ENCODE assay signal across 1 cellular context in the genomic region with DNA sequence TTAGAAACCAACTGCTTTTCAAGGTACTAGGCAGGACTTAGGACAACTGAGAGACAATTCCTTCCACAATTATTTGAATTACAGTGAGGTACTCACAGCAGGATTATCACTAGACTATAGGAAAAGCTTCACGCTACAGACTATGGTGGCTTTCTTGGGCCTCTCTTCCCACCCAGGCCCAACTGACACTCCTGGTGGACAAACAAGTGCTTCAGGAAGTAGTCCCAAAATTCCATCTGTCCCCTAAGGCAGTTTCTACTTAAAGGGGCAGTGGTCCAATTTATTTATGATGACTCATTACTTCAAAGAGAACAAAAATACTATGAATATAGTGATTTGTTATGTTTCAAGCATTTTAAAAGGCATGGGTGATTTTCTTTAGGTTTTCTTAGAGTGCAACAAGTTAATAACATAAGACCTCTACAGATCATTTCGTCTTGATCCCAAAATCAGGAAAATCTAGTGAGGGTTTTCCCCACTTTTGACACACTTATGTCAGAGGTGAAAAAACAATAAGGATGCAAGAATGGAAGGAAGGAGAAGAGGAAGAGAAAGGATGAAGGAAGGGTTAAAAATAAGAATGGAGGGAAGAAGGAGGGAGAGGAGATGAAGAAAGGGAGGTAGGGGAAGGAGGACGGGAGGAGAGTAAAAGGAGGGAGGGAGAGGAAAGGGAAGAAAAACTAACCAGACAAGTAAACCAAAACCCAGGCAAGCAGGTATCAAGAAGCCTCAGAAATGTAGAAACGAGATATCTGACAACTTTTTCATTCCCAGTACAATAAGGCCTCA.
TF ChIP-seq lines count a peak whose summit lies in the region.

No MANE protein-coding gene starts in this region.

TF ChIP-seq in GM23338, 12 proteins besides CTCF, POLR2A, EP300 and RAD21:
- TF ChIP-seq, protein P1, sequence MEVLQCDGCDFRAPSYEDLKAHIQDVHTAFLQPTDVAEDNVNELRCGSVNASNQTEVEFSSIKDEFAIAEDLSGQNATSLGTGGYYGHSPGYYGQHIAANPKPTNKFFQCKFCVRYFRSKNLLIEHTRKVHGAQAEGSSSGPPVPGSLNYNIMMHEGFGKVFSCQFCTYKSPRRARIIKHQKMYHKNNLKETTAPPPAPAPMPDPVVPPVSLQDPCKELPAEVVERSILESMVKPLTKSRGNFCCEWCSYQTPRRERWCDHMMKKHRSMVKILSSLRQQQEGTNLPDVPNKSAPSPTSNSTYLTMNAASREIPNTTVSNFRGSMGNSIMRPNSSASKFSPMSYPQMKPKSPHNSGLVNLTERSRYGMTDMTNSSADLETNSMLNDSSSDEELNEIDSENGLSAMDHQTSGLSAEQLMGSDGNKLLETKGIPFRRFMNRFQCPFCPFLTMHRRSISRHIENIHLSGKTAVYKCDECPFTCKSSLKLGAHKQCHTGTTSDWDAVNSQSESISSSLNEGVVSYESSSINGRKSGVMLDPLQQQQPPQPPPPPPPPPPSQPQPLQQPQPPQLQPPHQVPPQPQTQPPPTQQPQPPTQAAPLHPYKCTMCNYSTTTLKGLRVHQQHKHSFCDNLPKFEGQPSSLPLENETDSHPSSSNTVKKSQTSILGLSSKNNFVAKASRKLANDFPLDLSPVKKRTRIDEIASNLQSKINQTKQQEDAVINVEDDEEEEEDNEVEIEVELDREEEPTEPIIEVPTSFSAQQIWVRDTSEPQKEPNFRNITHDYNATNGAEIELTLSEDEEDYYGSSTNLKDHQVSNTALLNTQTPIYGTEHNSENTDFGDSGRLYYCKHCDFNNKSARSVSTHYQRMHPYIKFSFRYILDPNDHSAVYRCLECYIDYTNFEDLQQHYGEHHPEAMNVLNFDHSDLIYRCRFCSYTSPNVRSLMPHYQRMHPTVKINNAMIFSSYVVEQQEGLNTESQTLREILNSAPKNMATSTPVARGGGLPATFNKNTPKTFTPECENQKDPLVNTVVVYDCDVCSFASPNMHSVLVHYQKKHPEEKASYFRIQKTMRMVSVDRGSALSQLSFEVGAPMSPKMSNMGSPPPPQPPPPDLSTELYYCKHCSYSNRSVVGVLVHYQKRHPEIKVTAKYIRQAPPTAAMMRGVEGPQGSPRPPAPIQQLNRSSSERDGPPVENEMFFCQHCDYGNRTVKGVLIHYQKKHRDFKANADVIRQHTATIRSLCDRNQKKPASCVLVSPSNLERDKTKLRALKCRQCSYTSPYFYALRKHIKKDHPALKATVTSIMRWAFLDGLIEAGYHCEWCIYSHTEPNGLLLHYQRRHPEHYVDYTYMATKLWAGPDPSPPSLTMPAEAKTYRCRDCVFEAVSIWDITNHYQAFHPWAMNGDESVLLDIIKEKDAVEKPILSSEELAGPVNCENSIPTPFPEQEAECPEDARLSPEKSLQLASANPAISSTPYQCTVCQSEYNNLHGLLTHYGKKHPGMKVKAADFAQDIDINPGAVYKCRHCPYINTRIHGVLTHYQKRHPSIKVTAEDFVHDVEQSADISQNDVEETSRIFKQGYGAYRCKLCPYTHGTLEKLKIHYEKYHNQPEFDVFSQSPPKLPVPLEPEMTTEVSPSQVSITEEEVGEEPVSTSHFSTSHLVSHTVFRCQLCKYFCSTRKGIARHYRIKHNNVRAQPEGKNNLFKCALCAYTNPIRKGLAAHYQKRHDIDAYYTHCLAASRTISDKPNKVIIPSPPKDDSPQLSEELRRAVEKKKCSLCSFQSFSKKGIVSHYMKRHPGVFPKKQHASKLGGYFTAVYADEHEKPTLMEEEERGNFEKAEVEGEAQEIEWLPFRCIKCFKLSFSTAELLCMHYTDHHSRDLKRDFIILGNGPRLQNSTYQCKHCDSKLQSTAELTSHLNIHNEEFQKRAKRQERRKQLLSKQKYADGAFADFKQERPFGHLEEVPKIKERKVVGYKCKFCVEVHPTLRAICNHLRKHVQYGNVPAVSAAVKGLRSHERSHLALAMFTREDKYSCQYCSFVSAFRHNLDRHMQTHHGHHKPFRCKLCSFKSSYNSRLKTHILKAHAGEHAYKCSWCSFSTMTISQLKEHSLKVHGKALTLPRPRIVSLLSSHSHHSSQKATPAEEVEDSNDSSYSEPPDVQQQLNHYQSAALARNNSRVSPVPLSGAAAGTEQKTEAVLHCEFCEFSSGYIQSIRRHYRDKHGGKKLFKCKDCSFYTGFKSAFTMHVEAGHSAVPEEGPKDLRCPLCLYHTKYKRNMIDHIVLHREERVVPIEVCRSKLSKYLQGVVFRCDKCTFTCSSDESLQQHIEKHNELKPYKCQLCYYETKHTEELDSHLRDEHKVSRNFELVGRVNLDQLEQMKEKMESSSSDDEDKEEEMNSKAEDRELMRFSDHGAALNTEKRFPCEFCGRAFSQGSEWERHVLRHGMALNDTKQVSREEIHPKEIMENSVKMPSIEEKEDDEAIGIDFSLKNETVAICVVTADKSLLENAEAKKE (CRISPR knock-in tag; IDR thresholded peaks at IDR 0.05): 0 out of 2 replicates have a peak, but pooled peaks have one; percentile 20
- no peak for TF ChIP-seq STAT1 (IDR thresholded peaks at IDR 0.05; ENCODE audit: unreplicated experiment)
